Comparison of ENCODE assay signal across 23 cellular contexts in the genomic region with DNA sequence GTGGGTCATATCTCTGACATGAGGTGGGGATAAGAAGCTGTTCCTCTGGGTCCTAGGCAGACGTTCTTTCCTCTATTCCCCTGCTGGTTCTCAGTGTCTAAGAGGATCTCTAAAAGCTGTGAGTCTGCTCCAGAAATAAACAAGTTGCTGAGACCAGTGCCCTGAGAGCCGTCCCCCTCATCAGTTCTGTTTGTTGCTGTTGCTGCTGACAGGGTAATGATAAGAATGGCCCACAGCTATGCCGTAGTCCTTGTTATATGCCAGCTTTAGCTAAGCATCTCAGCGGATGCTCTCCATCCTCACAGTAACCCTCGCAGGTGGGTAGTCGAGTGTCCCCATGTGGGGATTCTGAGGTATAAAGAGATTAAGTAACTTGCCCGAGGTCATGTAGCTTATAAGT. TPM values are rescaled to one million over a fixed set of nuclear protein-coding genes. Genes with fewer than 3 reads are reported as not detected.
"Had no signal": no experiment of that assay in that cellular context is flagged by ENCODE, and none has a peak within 500 bp of the region (broad histone marks: within the 10 kb centered on the region; RNA-seq: fewer than 3 reads in every experiment).

No MANE protein-coding gene starts in this region.

- ATAC-seq: lower lobe of right lung; naive thymus-derived CD8-positive, alpha-beta T cell; right lobe of liver; stimulated activated naive CD8-positive, alpha-beta T cell treated with anti-CD3 and anti-CD28 coated beads, Interleukin-15, Interleukin-2, amounts not matched to agents 100 U/mL and 50 U/mL, for 24 hours had no signal

- H3K27me3 ChIP-seq: brain microvascular endothelial cell, esophagus muscularis mucosa, right lobe of liver, testis had no signal

- H3K9me3 ChIP-seq: esophagus muscularis mucosa, lower lobe of right lung, right lobe of liver, testis had no signal

- H3K27ac ChIP-seq: brain microvascular endothelial cell, esophagus muscularis mucosa, lower lobe of right lung, parathyroid adenoma, right lobe of liver, testis, VCaP had no signal

- H3K4me1 ChIP-seq: lower lobe of right lung, parathyroid adenoma, right lobe of liver, testis had no signal

- H3K4me3 ChIP-seq: esophagus muscularis mucosa, lower lobe of right lung, right lobe of liver, testis had no signal

- DNase-seq: activated CD4-positive, alpha-beta T cell treated with anti-CD3 and anti-CD28 coated beads for 4 hours; activated CD4-positive, alpha-beta T cell treated with anti-CD3 and anti-CD28 coated beads, Interleukin-2, amount 50 U/mL, for 4 hours; activated effector memory CD4-positive, alpha-beta T cell treated with anti-CD3 and anti-CD28 coated beads, Interleukin-2, amount 50 U/mL, for 16 hours; activated naive CD4-positive, alpha-beta T cell treated with anti-CD3 and anti-CD28 coated beads, Interleukin-2, amount 10 ng/mL, durations not matched to agents 7 days and 5 days; amniotic stem cell; brain microvascular endothelial cell; dermis blood vessel endothelial cell; effector CD4-positive, alpha-beta T cell; foreskin melanocyte; lower lobe of right lung; mesenchymal stem cell; naive thymus-derived CD8-positive, alpha-beta T cell; nucleus accumbens; stimulated activated CD4-positive, alpha-beta T cell treated with anti-CD3 and anti-CD28 coated beads, Interleukin-2, amount 100 ng/mL, for 48 hours; stimulated activated naive CD8-positive, alpha-beta T cell treated with anti-CD3 and anti-CD28 coated beads, Interleukin-15, Interleukin-2, amounts not matched to agents 100 U/mL and 50 U/mL, for 24 hours; T-helper 1 cell; T-helper 9 cell; testis; trophoblast cell had no signal

RNA-seq across cellular contexts. Expression of gene ST14, which starts 23.5 kb away (rescaled TPM):
- polyA plus RNA-seq: naive thymus-derived CD8-positive, alpha-beta T cell had no signal
